Comparison of ENCODE assay signal across 14 cellular contexts in genomic region chr2:20471902-20472559, GRCh38. TPM values are rescaled to one million over a fixed set of nuclear protein-coding genes. Genes with fewer than 3 reads are reported as not detected.
DNase-seq lines count a peak whose midpoint lies in the region; ATAC-seq and TF ChIP-seq lines count a peak whose summit lies in the region.
"Had no signal": no experiment of that assay in that cellular context is flagged by ENCODE, and none has a peak within 500 bp of the region (broad histone marks: within the 10 kb centered on the region; RNA-seq: fewer than 3 reads in every experiment).

No MANE protein-coding gene starts in this region.

- H3K4me1 Mint-ChIP-seq in CD8-positive, alpha-beta memory T cell: no peaks in the 10 kb centered on the region
- H3K4me1 Mint-ChIP-seq in naive thymus-derived CD8-positive, alpha-beta T cell: peaks cover 0 to 4% (median 0%) of the 10 kb centered on the region in 4 donors

- intact Hi-C loops in breast epithelium (cut with DNase I; ENCODE audit: low total_unique reads): loop anchor here (1.0 kb wide), 1 partner anchor 122 kb away; no protein-coding TSS in a partner anchor

- no peak for TF ChIP-seq POLR2A in breast epithelium (IDR thresholded peaks at IDR 0.05)

- CTCF ChIA-PET in CD8-positive, alpha-beta memory T cell (lab: Charles Lee): no interaction called here

- H3K4me3 ChIP-seq in AG10803 (ENCODE audit: low read length) (no peak overlapping the region), breast epithelium (no peak overlapping the region)
- H3K4me3 ChIP-seq in CD8-positive, alpha-beta memory T cell (ENCODE audit: low read length): no peak overlapping the region

- no peaks in the 10 kb centered on the region for H3K9me3 ChIP-seq in breast epithelium
- H3K9me3 ChIP-seq in CD8-positive, alpha-beta memory T cell (ENCODE audit: low read length): no peaks in the 10 kb centered on the region

- POLR2A ChIA-PET in CD8-positive, alpha-beta memory T cell (lab: Charles Lee): no interaction called here
- POLR2A ChIA-PET in naive thymus-derived CD8-positive, alpha-beta T cell (lab: Charles Lee): no interaction called here

- peak overlapping the region; percentile 50 to 62 for H3K27ac ChIP-seq in breast epithelium
- H3K27ac ChIP-seq in CD8-positive, alpha-beta memory T cell (ENCODE audit: low read depth, low read length): no peak overlapping the region

- H3K4me3 Mint-ChIP-seq in CD8-positive, alpha-beta memory T cell: no peak overlapping the region
- H3K4me3 Mint-ChIP-seq in naive thymus-derived CD8-positive, alpha-beta T cell: no peak overlapping the region

- peaks cover 6 to 8% of the 10 kb centered on the region in 2 donors for H3K27me3 Mint-ChIP-seq in CD8-positive, alpha-beta memory T cell
- peaks cover 0 to 5% (median 0%) of the 10 kb centered on the region in 5 donors for H3K27me3 Mint-ChIP-seq in naive thymus-derived CD8-positive, alpha-beta T cell

- H3K36me3 Mint-ChIP-seq in CD8-positive, alpha-beta memory T cell: peaks cover 0 to 1% (median 0%) of the 10 kb centered on the region in 3 donors
- H3K36me3 Mint-ChIP-seq in naive thymus-derived CD8-positive, alpha-beta T cell: no peaks in the 10 kb centered on the region

- no peak for ATAC-seq in omental fat pad (ENCODE audit: low FRiP score)
- no peak for ATAC-seq in naive thymus-derived CD8-positive, alpha-beta T cell

- H3K27me3 ChIP-seq in breast epithelium: no peaks in the 10 kb centered on the region
- H3K27me3 ChIP-seq in CD8-positive, alpha-beta memory T cell (ENCODE audit: insufficient read depth, low read length, poor library complexity, severe bottlenecking): no peaks in the 10 kb centered on the region

- H3K27ac Mint-ChIP-seq in CD8-positive, alpha-beta memory T cell: no peak overlapping the region
- H3K27ac Mint-ChIP-seq in naive thymus-derived CD8-positive, alpha-beta T cell: no peak overlapping the region

- no peaks in the 10 kb centered on the region for H3K9me3 Mint-ChIP-seq in CD8-positive, alpha-beta memory T cell
- H3K9me3 Mint-ChIP-seq in naive thymus-derived CD8-positive, alpha-beta T cell: no peaks in the 10 kb centered on the region

- DNase-seq in AG10803 (ENCODE audit: low read depth): peak; percentile 17
- peak; percentile 22 for DNase-seq in ELF-1 (ENCODE audit: low read depth, low spot score)
- no peak for DNase-seq in breast epithelium (ENCODE audit: low spot score in 2 of 2)
- DNase-seq in omental fat pad (ENCODE audit: low spot score): peak; percentile 11
- DNase-seq in CD8-positive, alpha-beta memory T cell: no peak
- DNase-seq in naive thymus-derived CD8-positive, alpha-beta T cell: no peak
- no peak for DNase-seq in RPMI8226
- no peak for DNase-seq in activated effector memory CD4-positive, alpha-beta T cell treated with Interleukin-2 at 50 U/mL for 16 hours
- DNase-seq: ACHN, COR-L47, HCEC 1CT, NCI-H2107, NCI-H69, Right ventricle myocardium superior had no signal

- TF ChIP-seq CTCF in AG10803 (conservative IDR thresholded peaks at IDR 0.05; ENCODE audit: low read length): no peak
- TF ChIP-seq CTCF in breast epithelium (IDR thresholded peaks at IDR 0.05): no peak
- TF ChIP-seq CTCF in omental fat pad (IDR thresholded peaks at IDR 0.05): no peak

- no peaks in the 10 kb centered on the region for H3K36me3 ChIP-seq in breast epithelium
- H3K36me3 ChIP-seq in CD8-positive, alpha-beta memory T cell (ENCODE audit: insufficient read depth, low read length): no peaks in the 10 kb centered on the region

- peaks cover 3 to 24% of the 10 kb centered on the region in 2 donors for H3K4me1 ChIP-seq in breast epithelium
- H3K4me1 ChIP-seq in CD8-positive, alpha-beta memory T cell (ENCODE audit: insufficient read depth, low read length): no peaks in the 10 kb centered on the region

RNA-seq across cellular contexts. Expression of gene RHOB, which starts 25.2 kb away (rescaled TPM):
- total RNA-seq in breast epithelium (1,000 to 10,000 TPM in 1 of 3 donors, 100 to 1,000 TPM in 2; 643 to 1,178 (median 772) TPM), omental fat pad (1,000 to 10,000 TPM in 3 of 4 donors, 100 to 1,000 TPM in 1; 917 to 1,730 (median 1,246) TPM)
- total RNA-seq in CD8-positive, alpha-beta memory T cell: 10 to 100 TPM; 27.4 TPM
- 3.4 TPM for polyA plus RNA-seq in CD8-positive, alpha-beta memory T cell
- 10 to 100 TPM; 21.0 to 21.5 TPM for total RNA-seq in naive thymus-derived CD8-positive, alpha-beta T cell
- 1 to 10 TPM; 1.3 to 2.0 (median 1.6) TPM for polyA plus RNA-seq in naive thymus-derived CD8-positive, alpha-beta T cell

Comparison
In these comparisons a context has a peak if more than half of its experiments do, and no peak if none do; other contexts are left out.
1. DNase-seq: peak in AG10803 (single experiment), ELF-1 (single experiment) and omental fat pad (single experiment); none in breast epithelium (0 of 2), CD8-positive, alpha-beta memory T cell (0 of 5), naive thymus-derived CD8-positive, alpha-beta T cell (0 of 10), RPMI8226 (single experiment) and activated effector memory CD4-positive, alpha-beta T cell treated with Interleukin-2 at 50 U/mL for 16 hours (single experiment).
2. RNA of gene RHOB, which starts 25.2 kb away (total RNA-seq): 917 to 1,730 TPM in omental fat pad and 643 to 1,178 TPM in breast epithelium; 27.4 TPM in CD8-positive, alpha-beta memory T cell and 21.0 to 21.5 TPM in naive thymus-derived CD8-positive, alpha-beta T cell; every median in the first group is over 10 times any median in the second.